Comparison of ENCODE assay signal across 1 cellular context in the genomic region with DNA sequence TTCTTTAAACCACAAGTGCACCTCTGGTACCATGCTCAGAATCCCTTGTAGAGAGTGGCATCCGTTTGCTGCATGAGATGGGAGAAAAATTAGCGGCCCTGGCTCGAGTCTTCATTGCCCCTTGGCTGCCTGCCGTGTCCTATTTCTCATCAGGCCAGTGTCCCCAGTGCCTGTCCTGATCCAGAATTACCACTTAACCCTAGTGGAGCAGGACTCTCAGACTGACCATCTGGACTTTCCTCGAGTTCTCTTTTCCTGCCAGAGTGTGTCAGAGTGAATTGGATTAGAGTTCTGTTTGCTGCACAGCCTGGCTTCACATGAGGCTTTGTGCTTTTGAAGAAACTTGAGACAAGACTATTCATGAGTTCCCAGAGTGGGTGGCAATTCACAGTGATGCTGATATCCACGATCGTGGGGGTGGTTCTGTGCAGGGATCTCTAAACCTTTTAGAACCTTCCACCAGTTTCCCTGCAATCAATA.
TF ChIP-seq lines count a peak whose summit lies in the region.

No MANE protein-coding gene starts in this region.

TF ChIP-seq in SK-N-SH, 30 proteins besides CTCF, POLR2A, EP300 and RAD21 (continued from another document):
- TF ChIP-seq, protein P1, sequence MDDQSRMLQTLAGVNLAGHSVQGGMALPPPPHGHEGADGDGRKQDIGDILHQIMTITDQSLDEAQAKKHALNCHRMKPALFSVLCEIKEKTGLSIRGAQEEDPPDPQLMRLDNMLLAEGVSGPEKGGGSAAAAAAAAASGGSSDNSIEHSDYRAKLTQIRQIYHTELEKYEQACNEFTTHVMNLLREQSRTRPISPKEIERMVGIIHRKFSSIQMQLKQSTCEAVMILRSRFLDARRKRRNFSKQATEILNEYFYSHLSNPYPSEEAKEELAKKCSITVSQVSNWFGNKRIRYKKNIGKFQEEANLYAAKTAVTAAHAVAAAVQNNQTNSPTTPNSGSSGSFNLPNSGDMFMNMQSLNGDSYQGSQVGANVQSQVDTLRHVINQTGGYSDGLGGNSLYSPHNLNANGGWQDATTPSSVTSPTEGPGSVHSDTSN (IDR thresholded peaks at IDR 0.05), result no peak
- TF ChIP-seq JUND (IDR thresholded peaks at IDR 0.05), result no peak
